Comparison of ENCODE assay signal across 8 cellular contexts in the genomic region with DNA sequence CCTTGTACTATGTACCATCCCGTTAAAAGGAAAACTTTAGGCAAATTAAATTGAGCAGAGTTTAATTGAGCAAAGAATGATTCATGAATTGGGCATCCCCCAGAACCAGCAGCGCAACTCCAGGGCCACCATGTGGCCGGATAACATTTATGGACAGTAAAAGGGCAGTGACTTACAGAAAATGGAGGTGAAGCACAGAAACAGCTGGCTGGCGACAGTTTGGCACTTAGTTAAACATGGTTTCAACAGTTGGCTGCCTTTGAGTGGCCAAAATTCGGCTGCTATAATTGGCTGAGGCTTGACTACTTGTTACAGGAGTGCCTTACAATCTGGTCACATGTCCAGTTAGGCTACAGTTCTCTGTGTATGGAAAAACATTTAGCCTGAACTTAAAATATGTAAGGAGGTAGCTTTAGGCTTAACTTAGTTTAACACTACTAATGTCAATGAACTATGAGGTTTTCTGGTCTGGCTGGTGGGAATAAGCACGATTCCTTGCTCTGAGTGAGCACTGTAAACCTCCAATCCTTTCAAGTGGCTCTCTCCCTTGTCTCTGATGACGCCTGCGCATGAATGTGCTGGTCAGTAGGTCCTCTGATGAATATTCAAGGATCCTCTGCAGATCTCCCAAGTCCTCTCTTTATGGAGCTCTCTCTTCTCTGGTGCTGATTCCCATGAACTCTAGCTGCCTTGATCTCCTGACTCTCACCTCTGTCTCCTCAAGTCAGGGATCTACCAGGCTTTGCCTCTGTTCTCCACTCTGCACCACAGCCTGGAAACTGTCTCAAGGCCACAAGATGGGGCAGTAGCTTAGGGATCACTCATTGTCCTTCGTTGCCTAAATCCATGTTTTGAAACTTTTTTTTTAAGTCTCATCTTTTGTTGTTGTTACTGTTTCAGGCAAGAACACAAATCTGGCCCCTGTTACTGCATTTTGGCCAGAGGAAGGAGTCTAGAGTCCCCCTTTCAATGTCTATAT. TPM values are rescaled to one million over a fixed set of nuclear protein-coding genes. Genes with fewer than 3 reads are reported as not detected.
A peak's percentile ranks its signal among the peaks of the same experiment; 100 is the strongest.
DNase-seq lines count a peak whose midpoint lies in the region; ATAC-seq and TF ChIP-seq lines count a peak whose summit lies in the region.

No MANE protein-coding gene starts in this region.

- peak; percentile 69 to 76 for DNase-seq in AML-193 (lab: John Stamatoyannopoulos, UW)
- no peak for DNase-seq in LNCaP clone FGC (ENCODE audit: low read depth)
- DNase-seq in astrocyte of the hippocampus (ENCODE audit: low read depth, low spot score) = peak; percentile 80
- no peak for DNase-seq in kidney epithelial cell (ENCODE audit: low read depth)
- peak in 1 of 2 donors; percentile 58 for DNase-seq in aorta
- no peak for DNase-seq in D341Med (ENCODE audit: low spot score)
- no peak for DNase-seq in mesenteric fat pad (ENCODE audit: low spot score)
- no peak for DNase-seq in stimulated activated CD8-positive, alpha-beta memory T cell treated with anti-CD3 and anti-CD28 coated beads, Interleukin-4, amount 100 ng/mL, for 48 hours

- H3K9me3 ChIP-seq in aorta (ENCODE audit: control insufficient read depth, low read length) = no peaks in the 10 kb centered on the region

- peaks cover 0 to 3% of the 10 kb centered on the region in 2 donors for H3K4me1 ChIP-seq in aorta (ENCODE audit: control insufficient read depth in 1 of 2, insufficient read depth in 2 of 2, low read length in 2 of 2)

- intact Hi-C loops in aorta (cut with DNase I) = loop anchor here (10.0 kb wide), 3 partner anchors 109 to 841 kb away; a partner anchor contains a TSS

- WGBS in aorta, 2 donors = 58% methylated on average over 9 of the region's 9 CpGs

- no peaks in the 10 kb centered on the region for H3K27me3 ChIP-seq in kidney epithelial cell (ENCODE audit: control insufficient read depth, insufficient read depth, low read length)
- no peaks in the 10 kb centered on the region for H3K27me3 ChIP-seq in aorta (ENCODE audit: control insufficient read depth in 1 of 2, insufficient read depth in 2 of 2, low read length in 1 of 2)

- peak; percentile 81 for ATAC-seq in aorta (ENCODE audit: low FRiP score)

- TF ChIP-seq CTCF in LNCaP clone FGC (IDR thresholded peaks at IDR 0.05; ENCODE audit: control insufficient read depth, extremely low read depth, insufficient read depth) (peak; percentile 34), kidney epithelial cell (IDR thresholded peaks at IDR 0.05; ENCODE audit: insufficient read depth, low read length, poor library complexity, severe bottlenecking) (peak; percentile 44)

- no peak overlapping the region for H3K4me3 ChIP-seq in LNCaP clone FGC (ENCODE audit: low read depth, low read length)
- no peak overlapping the region for H3K4me3 ChIP-seq in kidney epithelial cell (ENCODE audit: low read depth, low read length)
- H3K4me3 ChIP-seq in aorta (ENCODE audit: low read length in 2 of 2) = no peak overlapping the region

- no peaks in the 10 kb centered on the region for H3K36me3 ChIP-seq in kidney epithelial cell (ENCODE audit: control insufficient read depth, insufficient read depth, low read length)
- no peaks in the 10 kb centered on the region for H3K36me3 ChIP-seq in aorta (ENCODE audit: control insufficient read depth in 1 of 2, insufficient read depth in 2 of 2, low read length in 1 of 2)

- peak overlapping the region; percentile 59 to 85 for H3K27ac ChIP-seq in aorta (ENCODE audit: low read depth in 1 of 2, low read length in 2 of 2)

RNA-seq across cellular contexts. Expression of a gene that starts 24.4 kb away (rescaled TPM):
- total RNA-seq in kidney epithelial cell (44.2 and 49.7 TPM in 2 replicates), aorta (100 to 1,000 TPM; 107 to 145 TPM), mesenteric fat pad (80.7 TPM)
- polyA plus RNA-seq in aorta = 10 to 100 TPM; 57.6 to 75.1 TPM

Comparison
In these comparisons a context has a peak if more than half of its experiments do, and no peak if none do; other contexts are left out.
1. DNase-seq: peak in AML-193 (2 of 2) and astrocyte of the hippocampus (single experiment); none in LNCaP clone FGC (single experiment), kidney epithelial cell (single experiment), D341Med (single experiment), mesenteric fat pad (single experiment) and stimulated activated CD8-positive, alpha-beta memory T cell treated with anti-CD3 and anti-CD28 coated beads, Interleukin-4, amount 100 ng/mL, for 48 hours (single experiment).